ENCODE assay signal across 16 cellular contexts in genomic region chr7:30141405-30142045, GRCh38. TPM values are rescaled to one million over a fixed set of nuclear protein-coding genes. Genes with fewer than 3 reads are reported as not detected.
DNase-seq lines count a peak whose midpoint lies in the region; ATAC-seq and TF ChIP-seq lines count a peak whose summit lies in the region.
"Had no signal": no experiment of that assay in that cellular context is flagged by ENCODE, and none has a peak within 500 bp of the region (broad histone marks: within the 10 kb centered on the region; RNA-seq: fewer than 3 reads in every experiment).

No MANE protein-coding gene starts in this region.

- no peak for TF ChIP-seq EP300 in gastroesophageal sphincter (IDR thresholded peaks at IDR 0.05)
- no peak for TF ChIP-seq EP300 in suprapubic skin (IDR thresholded peaks at IDR 0.05)

- H3K27ac ChIP-seq in PC-9 (no peak overlapping the region), gastroesophageal sphincter (peak overlapping the region; percentile 85 to 97 (median 92)), suprapubic skin (peak overlapping the region; percentile 73)
- H3K27ac ChIP-seq: SJCRH30 had no signal

- peak; percentile 32 for DNase-seq in NCI-H1436 (lab: John Stamatoyannopoulos, UW)
- DNase-seq in NCI-H1436 treated with DMSO at 0.1 percent for 48 hours (lab: John Stamatoyannopoulos, UW), result no peak
- peak in 1 of 2 experiments; percentile 61 for DNase-seq in PC-9
- DNase-seq in suprapubic skin (ENCODE audit: low spot score in 2 of 2), result no peak
- no peak for DNase-seq in T-helper 2 cell
- DNase-seq: 8988T; activated CD4-positive, alpha-beta T cell treated with anti-CD3 and anti-CD28 coated beads, Interleukin-2, amount 10 ng/mL, durations not matched to agents 24 days and 14 days; C1 segment of cervical spinal cord; DMS79 treated with DMSO at 0.1 percent for 48 hours; foreskin fibroblast; mesenchymal stem cell; NCI-H2171; SJCRH30 had no signal

- H3K79me2 ChIP-seq in PC-9 (ENCODE audit: low read depth), result no peaks in the 10 kb centered on the region

- H4K20me1 ChIP-seq in PC-9 (ENCODE audit: insufficient read depth), result peaks cover 5% of the 10 kb centered on the region; the same call in 1 of the 2 replicates

- intact Hi-C loops in PC-9 (cut with micrococcal nuclease; ENCODE audit: unreplicated experiment), result loop anchor here (1.0 to 10.0 kb wide), 4 partner anchors 85 to 534 kb away; partner anchors contain the start of genes GGCT and PLEKHA8

- BruUV-seq in PC-9 (replicated peaks; lab: Mats Ljungman, UMichigan), result no TSS peak

- H3K4me3 ChIP-seq in PC-9, result no peak overlapping the region
- H3K4me3 ChIP-seq in gastroesophageal sphincter, result no peak overlapping the region
- no peak overlapping the region for H3K4me3 ChIP-seq in suprapubic skin
- H3K4me3 ChIP-seq: SJCRH30 had no signal

- peak overlapping the region; percentile 70; the same call in 1 of the 2 replicates for H3K4me2 ChIP-seq in PC-9

- H3K4me1 ChIP-seq in PC-9 (replicated peaks; ENCODE audit: insufficient read depth) (peaks cover 33% of the 10 kb centered on the region), gastroesophageal sphincter (peaks cover 38 to 100% (median 41%) of the 10 kb centered on the region in 3 donors), suprapubic skin (peaks cover 56% of the 10 kb centered on the region)

- H2AFZ ChIP-seq in PC-9, result no peak overlapping the region

- H3K36me3 ChIP-seq in PC-9 (ENCODE audit: low read depth), result no peaks in the 10 kb centered on the region
- H3K36me3 ChIP-seq in gastroesophageal sphincter, result no peaks in the 10 kb centered on the region
- H3K36me3 ChIP-seq in suprapubic skin, result no peaks in the 10 kb centered on the region

- H3K27me3 ChIP-seq in PC-9 (ENCODE audit: insufficient read depth, low read depth), result peaks cover 25% of the 10 kb centered on the region; the same call in 1 of the 2 replicates
- H3K27me3 ChIP-seq in gastroesophageal sphincter, result no peaks in the 10 kb centered on the region
- no peaks in the 10 kb centered on the region for H3K27me3 ChIP-seq in suprapubic skin
- H3K27me3 ChIP-seq: SJCRH30 had no signal

- 83 to 100% methylated on average over 4 to 8 of the region's 8 CpGs for WGBS in gastroesophageal sphincter (ENCODE audit: low coverage in 1 of 2), 2 donors
- WGBS in suprapubic skin, result 88% methylated on average over 8 of the region's 8 CpGs

- H3K9me3 ChIP-seq in PC-9 (ENCODE audit: insufficient read depth, low read depth) (no peaks in the 10 kb centered on the region), gastroesophageal sphincter (no peaks in the 10 kb centered on the region), suprapubic skin (no peaks in the 10 kb centered on the region)
- H3K9me3 ChIP-seq: SJCRH30 had no signal

- no peak for ATAC-seq in gastroesophageal sphincter
- no peak for ATAC-seq in HG03045 (IDR thresholded peaks at IDR 0.05; ENCODE audit: unreplicated experiment)
- no peak for ATAC-seq in HG02588 (IDR thresholded peaks at IDR 0.05; ENCODE audit: unreplicated experiment)

- POLR2A ChIA-PET in PC-9 (lab: Charles Lee; ENCODE audit: unreplicated experiment), result interaction anchor here (0.6 kb wide), 1 partner anchor 38 kb away, joined by 3 read pairs; no protein-coding TSS in a partner anchor

- TF ChIP-seq CTCF in PC-9 (conservative IDR thresholded peaks at IDR 0.05) (no peak), gastroesophageal sphincter (IDR thresholded peaks at IDR 0.05) (no peak), suprapubic skin (IDR thresholded peaks at IDR 0.05) (no peak)

- TF ChIP-seq POLR2A in gastroesophageal sphincter (IDR thresholded peaks at IDR 0.05) (no peak), suprapubic skin (IDR thresholded peaks at IDR 0.05) (no peak)

- CTCF ChIA-PET in PC-9 (lab: Charles Lee), result interaction anchor here (0.6 kb wide), 2 partner anchors 67 to 86 kb away, joined by 3 read pairs; no protein-coding TSS in a partner anchor

- no peaks in the 10 kb centered on the region for H3K9me2 ChIP-seq in PC-9 (ENCODE audit: insufficient read depth)

- H3F3A ChIP-seq in PC-9 (ENCODE audit: insufficient read depth, low read depth), result peaks cover 30% of the 10 kb centered on the region

RNA-seq across cellular contexts. Expression of gene MTURN, which starts 6.7 kb away (rescaled TPM):
- total RNA-seq in PC-9 (2021), result 21.6 and 23.1 TPM in 2 replicates
- 100 to 1,000 TPM; 196 to 252 (median 225) TPM for total RNA-seq in gastroesophageal sphincter
- total RNA-seq in suprapubic skin, result 100 to 1,000 TPM in 1 of 4 donors, 10 to 100 TPM in 3; 42.9 to 103 (median 58.0) TPM
